8 cellular contexts compared by ENCODE assay signal in the genomic region with DNA sequence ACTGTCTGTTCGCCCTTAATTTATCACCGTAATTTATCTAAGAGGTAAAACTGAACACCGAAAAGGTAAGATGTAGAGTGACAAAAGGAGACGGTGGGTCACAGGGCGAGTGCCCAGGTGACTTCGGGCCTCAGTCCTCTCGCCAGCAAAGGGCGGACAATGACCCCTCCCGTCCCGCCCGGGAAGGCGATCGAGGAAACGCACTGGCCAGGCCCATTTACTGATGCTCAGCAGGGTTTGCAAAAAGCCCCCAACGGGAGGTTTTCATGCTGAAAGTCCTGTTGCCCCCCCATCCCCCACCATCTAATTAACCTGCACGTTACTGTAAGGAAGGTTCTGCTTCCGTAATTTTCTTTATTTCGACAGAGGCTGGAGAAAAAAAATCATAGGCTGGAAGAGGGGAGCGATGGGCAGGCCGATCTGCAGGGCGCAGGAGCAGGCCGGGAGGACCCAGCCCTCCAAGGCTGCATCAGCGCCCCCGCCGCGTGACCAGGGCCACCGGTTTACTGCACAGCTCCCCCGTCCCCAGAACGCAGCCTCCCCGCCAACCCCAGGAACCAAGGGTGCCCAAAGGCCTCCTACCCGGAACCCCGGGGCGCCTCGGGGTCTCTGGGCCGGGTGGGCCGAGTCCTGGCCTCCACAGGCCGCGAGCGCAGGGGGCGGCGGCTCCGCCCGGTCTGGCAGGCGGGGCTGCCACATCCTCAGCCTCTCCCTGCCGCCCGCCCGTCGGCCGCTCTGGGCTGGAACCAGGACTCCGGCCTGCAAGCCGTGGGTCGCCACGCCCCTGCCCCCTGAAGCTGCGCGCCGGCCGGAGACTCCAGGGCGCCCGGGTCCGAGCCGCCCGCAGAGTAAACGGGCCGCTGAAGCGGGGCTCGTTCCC. TPM values are rescaled to one million over a fixed set of nuclear protein-coding genes. Genes with fewer than 3 reads are reported as not detected.
A peak's percentile ranks its signal among the peaks of the same experiment; 100 is the strongest.
DNase-seq lines count a peak whose midpoint lies in the region; ATAC-seq and TF ChIP-seq lines count a peak whose summit lies in the region.

No MANE protein-coding gene starts in this region.

- peaks cover 5% of the 10 kb centered on the region for H3K27me3 Mint-ChIP-seq in activated naive CD8-positive, alpha-beta T cell treated with anti-CD3 and anti-CD28 coated beads for 36 hours

- H3K9me3 Mint-ChIP-seq in activated naive CD8-positive, alpha-beta T cell treated with anti-CD3 and anti-CD28 coated beads for 36 hours, result no peaks in the 10 kb centered on the region

- intact Hi-C loops in Right ventricle myocardium inferior (cut with DNase I), result loop anchor here (1.0 kb wide), 1 partner anchor 107 kb away; no protein-coding TSS in a partner anchor
- intact Hi-C loops in tibial artery (cut with DNase I; ENCODE audit: low total_unique reads), result loop anchor here (10.0 kb wide), 1 partner anchor 317 kb away; no protein-coding TSS in a partner anchor

- H3K27me3 ChIP-seq in tibial artery, result peaks cover 0 to 18% of the 10 kb centered on the region in 2 donors

- no peaks in the 10 kb centered on the region for H3K9me3 ChIP-seq in tibial artery

- peak overlapping the region; percentile 84 for H3K4me3 Mint-ChIP-seq in activated naive CD8-positive, alpha-beta T cell treated with anti-CD3 and anti-CD28 coated beads for 36 hours

- H3K4me1 Mint-ChIP-seq in activated naive CD8-positive, alpha-beta T cell treated with anti-CD3 and anti-CD28 coated beads for 36 hours, result peaks cover 31% of the 10 kb centered on the region

- DNase-seq in AG09319 (ENCODE audit: extremely low read depth, low read depth) (peak; percentile 24), SK-MEL-5 (ENCODE audit: low read depth, low spot score) (peak; percentile 40), Right ventricle myocardium inferior (ENCODE audit: missing footprints) (peak; percentile 83), omental fat pad (ENCODE audit: low spot score) (no peak), tibial artery (peak; percentile 49 to 78)
- peak; percentile 61 for DNase-seq in activated naive CD8-positive, alpha-beta T cell treated with anti-CD3 and anti-CD28 coated beads for 36 hours

- in situ Hi-C loops in SK-MEL-5 (cut with HindIII; ENCODE audit: low pct_unique_long_range_greater_than_20kb, low sequenced_read_pairs), result no loop called here

- TF ChIP-seq CTCF in AG09319 (IDR thresholded peaks at IDR 0.05; ENCODE audit: low read depth, low read length), result peak; percentile 4
- no peak for TF ChIP-seq CTCF in omental fat pad (IDR thresholded peaks at IDR 0.05)
- TF ChIP-seq CTCF in tibial artery (IDR thresholded peaks at IDR 0.05), result no peak

- H3K27ac Mint-ChIP-seq in activated naive CD8-positive, alpha-beta T cell treated with anti-CD3 and anti-CD28 coated beads for 36 hours, result no peak overlapping the region

- peak; percentile 35 for ATAC-seq in GM19324 (IDR thresholded peaks at IDR 0.05; ENCODE audit: low FRiP score, unreplicated experiment)
- peak; percentile 23 for ATAC-seq in HG03457 (IDR thresholded peaks at IDR 0.05; ENCODE audit: unreplicated experiment)
- peak; percentile 62 for ATAC-seq in Right ventricle myocardium inferior
- peak; percentile 59 for ATAC-seq in omental fat pad (ENCODE audit: low FRiP score)

- peaks cover 3% of the 10 kb centered on the region for H3K36me3 Mint-ChIP-seq in activated naive CD8-positive, alpha-beta T cell treated with anti-CD3 and anti-CD28 coated beads for 36 hours

- peak overlapping the region; percentile 97 for H3K27ac ChIP-seq in tibial artery

- peaks cover 0 to 51% (median 39%) of the 10 kb centered on the region in 4 donors for H3K4me1 ChIP-seq in tibial artery

- no peaks in the 10 kb centered on the region for H3K36me3 ChIP-seq in tibial artery

- peak overlapping the region; percentile 79 to 92 for H3K4me3 ChIP-seq in tibial artery

RNA-seq across cellular contexts. Expression of gene OAT, which starts 0.6 kb away (rescaled TPM):
- 144 and 157 TPM in 2 replicates for total RNA-seq in SK-MEL-5 (2014; rRNA removed; shearing (Covaris generic))
- 71.5 and 103 TPM in 2 replicates for polyA plus RNA-seq in SK-MEL-5 (2015; cell fraction: cytosol; rRNA removed)
- polyA plus RNA-seq in SK-MEL-5 (2015; cell fraction: nucleus; rRNA removed), result 111 and 165 TPM in 2 replicates
- total RNA-seq in activated naive CD8-positive, alpha-beta T cell treated with anti-CD3 and anti-CD28 coated beads for 36 hours, result 10 to 100 TPM; 43.1 to 47.1 TPM
- total RNA-seq in Right ventricle myocardium inferior (27.3 TPM), omental fat pad (100 to 1,000 TPM in 1 of 4 donors, 10 to 100 TPM in 3; 62.4 to 120 (median 85.3) TPM)

RNA-seq across cellular contexts. Expression of gene NKX1-2, which starts 31.7 kb away (rescaled TPM):
- total RNA-seq in SK-MEL-5 (2014; rRNA removed; shearing (Covaris generic)), result 4.9 and 5.6 TPM in 2 replicates
- polyA plus RNA-seq in SK-MEL-5 (2015; cell fraction: cytosol; rRNA removed), result 3.8 and 4.0 TPM in 2 replicates
- polyA plus RNA-seq in SK-MEL-5 (2015; cell fraction: nucleus; rRNA removed), result 0.54 and 0.70 TPM in 2 replicates
- not detected for total RNA-seq in activated naive CD8-positive, alpha-beta T cell treated with anti-CD3 and anti-CD28 coated beads for 36 hours
- total RNA-seq in Right ventricle myocardium inferior, result not detected
- not detected for total RNA-seq in omental fat pad

RNA-seq across cellular contexts. Expression of gene LHPP, which starts 43.5 kb away (rescaled TPM):
- total RNA-seq in SK-MEL-5 (2014; rRNA removed; shearing (Covaris generic)), result 4.7 and 5.7 TPM in 2 replicates
- polyA plus RNA-seq in SK-MEL-5 (2015; cell fraction: cytosol; rRNA removed), result 8.8 and 15.2 TPM in 2 replicates
- 6.9 and 7.0 TPM in 2 replicates for polyA plus RNA-seq in SK-MEL-5 (2015; cell fraction: nucleus; rRNA removed)
- total RNA-seq in activated naive CD8-positive, alpha-beta T cell treated with anti-CD3 and anti-CD28 coated beads for 36 hours, result 1 to 10 TPM; 7.8 to 8.2 TPM
- total RNA-seq in Right ventricle myocardium inferior (5.8 TPM), omental fat pad (10 to 100 TPM; 10.1 to 16.2 (median 13.7) TPM)
